Comparison of ENCODE assay signal across 8 cellular contexts in the genomic region with DNA sequence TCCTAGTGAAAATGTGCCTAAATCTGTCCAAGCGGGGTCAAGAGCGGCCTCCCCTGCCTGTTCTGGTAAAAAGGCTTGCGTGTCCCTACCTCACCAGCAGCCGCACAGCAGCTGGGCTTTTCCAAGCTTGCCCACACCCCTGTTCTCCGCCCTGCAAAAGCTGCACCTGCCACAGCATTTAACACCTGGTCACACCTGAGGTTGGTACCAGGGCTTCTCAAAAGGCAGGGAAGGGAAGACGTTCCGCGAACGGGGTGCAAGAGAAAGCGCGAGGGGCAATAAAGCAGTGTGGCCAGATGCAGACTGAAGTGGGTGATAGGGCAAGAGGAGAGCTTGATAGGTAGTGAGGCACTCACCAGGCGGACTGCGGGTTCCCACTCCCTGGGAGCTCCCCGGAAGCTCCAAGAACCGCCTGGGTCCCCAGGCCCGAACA. TPM values are rescaled to one million over a fixed set of nuclear protein-coding genes. Genes with fewer than 3 reads are reported as not detected.
DNase-seq lines count a peak whose midpoint lies in the region; ATAC-seq, FAIRE-seq and TF ChIP-seq lines count a peak whose summit lies in the region.

No MANE protein-coding gene starts in this region.

- H3K36me3 ChIP-seq in GM12878 (ENCODE audit: control insufficient read depth in 2 of 2, insufficient read depth in 2 of 2, low read length in 1 of 2) = peaks cover 0 to 2% of the 10 kb centered on the region in 2 experiments; a peak in 1 of 4 replicates
- H3K36me3 ChIP-seq in iPS-18a (ENCODE audit: control insufficient read depth, low read depth, low read length) = peaks cover 4% of the 10 kb centered on the region
- H3K36me3 ChIP-seq in smooth muscle cell (ENCODE audit: low read depth) = no peaks in the 10 kb centered on the region

- H2AFZ ChIP-seq in GM12878 (ENCODE audit: control insufficient read depth, low read depth, low read length) = peak overlapping the region; percentile 99
- H2AFZ ChIP-seq in smooth muscle cell (ENCODE audit: low read depth) = peak overlapping the region; percentile 97

- H3K27me3 ChIP-seq in GM12878 (replicated peaks in 1 of 2; ENCODE audit: control insufficient read depth in 2 of 2, insufficient read depth in 2 of 2, low read length in 1 of 2) = no peaks in the 10 kb centered on the region
- H3K27me3 ChIP-seq in iPS-18a (ENCODE audit: control insufficient read depth, insufficient read depth, low read length) = no peaks in the 10 kb centered on the region
- H3K27me3 ChIP-seq in smooth muscle cell (ENCODE audit: low read depth) = no peaks in the 10 kb centered on the region

- no peak for TF ChIP-seq EP300 in GM12878 (IDR thresholded peaks at IDR 0.05; ENCODE audit: borderline replicate concordance in 1 of 2, control insufficient read depth in 1 of 2, low read depth in 2 of 2, low read length in 2 of 2)

- peaks cover 14% of the 10 kb centered on the region for H3K4me1 ChIP-seq in GM12878 (ENCODE audit: control insufficient read depth, insufficient read depth, low read length)
- H3K4me1 ChIP-seq in iPS-18a (ENCODE audit: control insufficient read depth, low read depth, low read length) = no peaks in the 10 kb centered on the region
- H3K4me1 ChIP-seq in smooth muscle cell (ENCODE audit: low read depth) = peaks cover 7% of the 10 kb centered on the region

- TF ChIP-seq POLR2A in GM12878 (IDR thresholded peaks at IDR 0.05; ENCODE audit: low read depth, low read length) = no peak

- CTCF ChIA-PET in GM12878 (lab: Yijun Ruan, JAX) = interaction anchor here (0.6 to 8.8 kb wide), 6 partner anchors 8 to 264 kb away, joined by 3 to 130 read pairs (median 4); partner anchors contain the start of gene SLC9A4

- H3K4me3 ChIP-seq in GM12878 = peak overlapping the region; percentile 97
- peak overlapping the region; percentile 94 for H3K4me3 ChIP-seq in iPS-18a (ENCODE audit: low read length)
- H3K4me3 ChIP-seq in smooth muscle cell = peak overlapping the region; percentile 79

- H4K20me1 ChIP-seq in GM12878 (ENCODE audit: control insufficient read depth, insufficient read depth) = no peaks in the 10 kb centered on the region
- peaks cover 16% of the 10 kb centered on the region for H4K20me1 ChIP-seq in smooth muscle cell (ENCODE audit: low read depth)

- H3K4me2 ChIP-seq in GM12878 (ENCODE audit: control insufficient read depth, insufficient read depth) (peak overlapping the region; percentile 99), smooth muscle cell (peak overlapping the region; percentile 96)

- RAD21 ChIA-PET in GM12878 (lab: Charles Lee; ENCODE audit: unreplicated experiment) = interaction anchor here (0.6 kb wide), 1 partner anchor 30 kb away, joined by 3 read pairs; no protein-coding TSS in a partner anchor

- peak; percentile 11 for FAIRE-seq in GM19239 (lab: Jason Lieb, UNC)
- FAIRE-seq in GM12878 (lab: Jason Lieb, UNC) = no peak

- peak; percentile 16 for DNase-seq in COR-L47 (lab: John Stamatoyannopoulos, UW)
- DNase-seq in GM19239 (ENCODE audit: insufficient read length, low spot score) = peak; percentile 22
- DNase-seq in NCI-H748 treated with DMSO at 0.1 percent for 48 hours (lab: John Stamatoyannopoulos, UW) = peak; percentile 58
- no peak for DNase-seq in GM12878 (ENCODE audit: low read depth, low spot score)
- no peak for DNase-seq in smooth muscle cell (lab: John Stamatoyannopoulos, UW; ENCODE audit: unreplicated experiment)
- no peak for DNase-seq in NCI-H1930 (lab: John Stamatoyannopoulos, UW)

- TF ChIP-seq CTCF in GM12878 (IDR thresholded peaks at IDR 0.05 in 2 of 3, conservative IDR thresholded peaks at IDR 0.05 in 1 of 3; ENCODE audit: control insufficient read depth in 2 of 3, extremely low read depth in 1 of 3, insufficient read depth in 1 of 3, low read depth in 3 of 3, low read length in 3 of 3) (no peak), smooth muscle cell (IDR thresholded peaks at IDR 0.05; ENCODE audit: borderline replicate concordance, insufficient read depth, poor library complexity, severe bottlenecking) (no peak)

- POLR2A ChIA-PET in GM12878 (lab: Charles Lee) = interaction anchor here (0.5 to 1.5 kb wide), 2 partner anchors 103 to 726 kb away, joined by 3 read pairs; no protein-coding TSS in a partner anchor

- peak overlapping the region; percentile 68 for H3K27ac ChIP-seq in GM12878 (ENCODE audit: control insufficient read depth, insufficient read depth)
- H3K27ac ChIP-seq in iPS-18a (ENCODE audit: low read length) = no peak overlapping the region
- H3K27ac ChIP-seq in smooth muscle cell (ENCODE audit: low read depth) = no peak overlapping the region

- in situ Hi-C loops in GM12878 (cut with MboI) = no loop called here

- WGBS in GM12878 (ENCODE audit: insufficient coverage, insufficient replicate concordance, low lambda C conversion rate, missing lambda C conversion rate) = under 1% methylated on average over 11 of the region's 16 CpGs
- WGBS in smooth muscle cell (ENCODE audit: low lambda C conversion rate) = 3% methylated on average over 16 of the region's 16 CpGs

- intact Hi-C loops in GM12878 (cut with micrococcal nuclease; ENCODE audit: unreplicated experiment) = no loop called here

- H3F3A ChIP-seq in smooth muscle cell (ENCODE audit: low read depth) = no peaks in the 10 kb centered on the region

- H3K9ac ChIP-seq in GM12878 (ENCODE audit: control insufficient read depth, insufficient read depth, low read length) = peak overlapping the region; percentile 77
- H3K9ac ChIP-seq in iPS-18a (ENCODE audit: low read length) = peak overlapping the region; percentile 70
- H3K9ac ChIP-seq in smooth muscle cell (ENCODE audit: low read depth) = peak overlapping the region; percentile 60

- ATAC-seq in HG03175 (IDR thresholded peaks at IDR 0.05; ENCODE audit: unreplicated experiment) (peak; percentile 59), GM12878 (peak; percentile 73)

- no peaks in the 10 kb centered on the region for H3K9me3 ChIP-seq in GM12878 (replicated peaks; ENCODE audit: control insufficient read depth, insufficient read depth, low read length)
- no peaks in the 10 kb centered on the region for H3K9me3 ChIP-seq in iPS-18a (ENCODE audit: control insufficient read depth, low read depth, low read length)
- no peaks in the 10 kb centered on the region for H3K9me3 ChIP-seq in smooth muscle cell (replicated peaks; ENCODE audit: low read depth)

- H3K79me2 ChIP-seq in GM12878 (ENCODE audit: control insufficient read depth, insufficient read depth, low read length) (peaks cover 10% of the 10 kb centered on the region), smooth muscle cell (ENCODE audit: low read depth) (no peaks in the 10 kb centered on the region)

- TF ChIP-seq RAD21 in GM12878 (IDR thresholded peaks at IDR 0.05; ENCODE audit: insufficient read depth, low read depth, low read length) = no peak

- SMC1A ChIA-PET in GM12878 (lab: Charles Lee; ENCODE audit: uncharacterized antibody, unreplicated experiment) = interaction anchor here (0.6 to 4.3 kb wide), 6 partner anchors 10 to 119 kb away, joined by 3 to 14 read pairs (median 3); no protein-coding TSS in a partner anchor

- BruUV-seq in GM12878 (replicated peaks; lab: Mats Ljungman, UMichigan) = TSS peak; percentile 69

TF ChIP-seq in GM12878, 131 proteins besides CTCF, POLR2A, EP300 and RAD21 (continues in another document):
- TF ChIP-seq MXI1 (IDR thresholded peaks at IDR 0.05; ENCODE audit: low read depth, low read length) (0 out of 2 replicates have a peak, but pooled peaks have one; percentile 29), HCFC1 (IDR thresholded peaks at IDR 0.05; ENCODE audit: low read length) (no peak), STAT1 (conservative IDR thresholded peaks at IDR 0.05) (no peak), TCF12 (IDR thresholded peaks at IDR 0.05; ENCODE audit: low read depth, low read length) (peak; percentile 18; the same call in 1 of the 2 replicates), POLR2AphosphoS2 (IDR thresholded peaks at IDR 0.05; ENCODE audit: low read depth, low read length) (no peak)
- TF ChIP-seq, protein P1, sequence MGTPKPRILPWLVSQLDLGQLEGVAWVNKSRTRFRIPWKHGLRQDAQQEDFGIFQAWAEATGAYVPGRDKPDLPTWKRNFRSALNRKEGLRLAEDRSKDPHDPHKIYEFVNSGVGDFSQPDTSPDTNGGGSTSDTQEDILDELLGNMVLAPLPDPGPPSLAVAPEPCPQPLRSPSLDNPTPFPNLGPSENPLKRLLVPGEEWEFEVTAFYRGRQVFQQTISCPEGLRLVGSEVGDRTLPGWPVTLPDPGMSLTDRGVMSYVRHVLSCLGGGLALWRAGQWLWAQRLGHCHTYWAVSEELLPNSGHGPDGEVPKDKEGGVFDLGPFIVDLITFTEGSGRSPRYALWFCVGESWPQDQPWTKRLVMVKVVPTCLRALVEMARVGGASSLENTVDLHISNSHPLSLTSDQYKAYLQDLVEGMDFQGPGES (IDR thresholded peaks at IDR 0.05) = no peak
- TF ChIP-seq, protein P2, sequence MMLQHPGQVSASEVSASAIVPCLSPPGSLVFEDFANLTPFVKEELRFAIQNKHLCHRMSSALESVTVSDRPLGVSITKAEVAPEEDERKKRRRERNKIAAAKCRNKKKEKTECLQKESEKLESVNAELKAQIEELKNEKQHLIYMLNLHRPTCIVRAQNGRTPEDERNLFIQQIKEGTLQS (IDR thresholded peaks at IDR 0.05; ENCODE audit: borderline replicate concordance, extremely low read depth, low read depth, low read length) = no peak

RNA-seq across cellular contexts. Expression of gene TMEM182, which starts 25.6 kb away (rescaled TPM):
- total RNA-seq in GM12878 (2013; cell fraction: nucleolus; rRNA removed) = 23.3 and 28.2 TPM in 2 replicates
- 1.9 and 4.3 TPM in 2 replicates for total RNA-seq in GM12878 (2014; rRNA removed)
- 2.9 and 3.0 TPM in 2 replicates for total RNA-seq in GM12878 (2014; rRNA removed; fragmentation: Illumina TruSeq; extraction: Trizol)
- total RNA-seq in GM12878 (2021) = 3.3 and 3.7 TPM in 2 replicates
- 4.7 TPM for polyA plus RNA-seq in GM12878 (2011; ENCODE audit: low read depth)
- 5.2 and 5.4 TPM in 2 replicates for polyA plus RNA-seq in GM12878 (2011; rRNA removed)
- polyA plus RNA-seq in GM12878 (2011; cell fraction: cytosol; rRNA removed) = 2.1 and 3.1 TPM in 2 replicates
- 2.1 and 2.4 TPM in 2 replicates for polyA plus RNA-seq in GM12878 (2011; cell fraction: nucleus; rRNA removed)
- polyA plus RNA-seq in GM12878 (2012) = 4.1 and 10.0 TPM in 2 replicates
- polyA plus RNA-seq in GM12878 (2014; fragmentation: Illumina TruSeq; extraction: Trizol) = 4.2 and 6.7 TPM in 2 replicates
- 1 to 10 TPM; 2.3 to 3.0 TPM for polyA plus RNA-seq in GM12878 (2014; fragmentation: Nextera tagmentation; extraction: Ambion mirVana)
- polyA plus RNA-seq in GM12878 (2014; rRNA removed) = 1.8 and 2.7 TPM in 2 replicates
- polyA plus RNA-seq in GM12878 (2016; fragmentation: Nextera tagmentation; extraction: Ambion mirVana) = 1 to 10 TPM; 4.7 to 5.0 TPM
- 4.2 and 5.2 TPM in 2 replicates for polyA minus RNA-seq in GM12878 (2011; rRNA and poly(A)+ RNA removed)
- polyA minus RNA-seq in GM12878 (2011; cell fraction: cytosol; rRNA and poly(A)+ RNA removed) = 0.53 and 3.0 TPM in 2 replicates
- polyA minus RNA-seq in GM12878 (2011; cell fraction: nucleus; rRNA and poly(A)+ RNA removed) = 6.2 and 7.9 TPM in 2 replicates
- total RNA-seq in smooth muscle cell = 12.3 and 13.3 TPM in 2 replicates
- polyA plus RNA-seq in smooth muscle cell = 4.0 and 4.4 TPM in 2 replicates

Comparison
In these comparisons a context has a peak if more than half of its experiments do, and no peak if none do; other contexts are left out.
1. DNase-seq: peak in COR-L47 (single experiment), GM19239 (single experiment) and NCI-H748 treated with DMSO at 0.1 percent for 48 hours (single experiment); none in GM12878 (single experiment), smooth muscle cell (single experiment) and NCI-H1930 (0 of 2).
2. Peak in every context shown above with its lines, with median percentiles within 50 percentile points of each other: H3K4me3 ChIP-seq and H3K9ac ChIP-seq.